In genomic region chr15:80673561-80674244, GRCh38 we compare ENCODE assay signal across 1 cellular context.
TF ChIP-seq lines count a peak whose summit lies in the region.

No MANE protein-coding gene starts in this region.

TF ChIP-seq in H1, 55 proteins besides CTCF, POLR2A, EP300 and RAD21:
- TF ChIP-seq ATF2 (IDR thresholded peaks at IDR 0.05; ENCODE audit: low read length) (no peak), CBX5 (IDR thresholded peaks at IDR 0.05; ENCODE audit: low read depth, low read length) (no peak), POLR2AphosphoS5 (IDR thresholded peaks at IDR 0.05; ENCODE audit: low read depth, low read length) (no peak), CHD7 (IDR thresholded peaks at IDR 0.05; ENCODE audit: insufficient replicate concordance, low read length) (no peak), SAP30 (IDR thresholded peaks at IDR 0.05; ENCODE audit: insufficient read depth, insufficient replicate concordance, low read length) (no peak), SIX5 (IDR thresholded peaks at IDR 0.05; ENCODE audit: low read depth, low read length) (no peak)
